16 cellular contexts compared by ENCODE assay signal in genomic region chr17:62876664-62877411, GRCh38.
A peak's percentile ranks its signal among the peaks of the same experiment; 100 is the strongest.
DNase-seq lines count a peak whose midpoint lies in the region; ATAC-seq and TF ChIP-seq lines count a peak whose summit lies in the region.
"Had no signal": no experiment of that assay in that cellular context is flagged by ENCODE, and none has a peak within 500 bp of the region (broad histone marks: within the 10 kb centered on the region; RNA-seq: fewer than 3 reads in every experiment).

No MANE protein-coding gene starts in this region.

- H3K27ac Mint-ChIP-seq in mesothelial cell of epicardium = peak overlapping the region; percentile 57

- intact Hi-C loops in PC-3 (cut with micrococcal nuclease) = loop anchor here (1.0 to 2.0 kb wide), 3 partner anchors 11 to 91 kb away; no protein-coding TSS in a partner anchor

- in situ Hi-C loops in GM23248 (cut with MboI) = no loop called here

- no peaks in the 10 kb centered on the region for H3K27me3 ChIP-seq in GM23248 (replicated peaks; ENCODE audit: insufficient read depth)
- H3K27me3 ChIP-seq in PC-3 (ENCODE audit: low read length) = no peaks in the 10 kb centered on the region

- H4K20me1 ChIP-seq in GM23248 (ENCODE audit: insufficient read depth) (no peaks in the 10 kb centered on the region), PC-3 (ENCODE audit: low read length) (no peaks in the 10 kb centered on the region)

- H3K9ac ChIP-seq in GM23248 (peak overlapping the region; percentile 9; the same call in 1 of the 2 replicates), PC-3 (ENCODE audit: low read length) (peak overlapping the region; percentile 1)

- POLR2A ChIA-PET in PC-3 (lab: Charles Lee; ENCODE audit: unreplicated experiment) = interaction anchor here (0.7 to 1.2 kb wide), 2 partner anchors 91 to 97 kb away, joined by 4 to 5 read pairs; no protein-coding TSS in a partner anchor

- no peaks in the 10 kb centered on the region for H3K27me3 Mint-ChIP-seq in mesothelial cell of epicardium (ENCODE audit: low read depth)

- no peak for TF ChIP-seq CTCF in PC-3 (conservative IDR thresholded peaks at IDR 0.05; ENCODE audit: low read depth, low read length)
- no peak for TF ChIP-seq CTCF in mesothelial cell of epicardium (IDR thresholded peaks at IDR 0.05; ENCODE audit: unreplicated experiment)

- 61 to 79% methylated on average over 2 of the region's 2 CpGs for WGBS in GM23248 (ENCODE audit: low coverage in 1 of 2, low lambda C conversion rate in 2 of 2, missing lambda C conversion rate in 2 of 2), 2 experiments

- H3K27ac ChIP-seq in GM23248 = peak overlapping the region; percentile 16
- H3K27ac ChIP-seq in PC-3 (ENCODE audit: low read length) = peak overlapping the region; percentile 60

- H3K9me3 ChIP-seq in GM23248 (ENCODE audit: low read depth) (no peaks in the 10 kb centered on the region), PC-3 (ENCODE audit: low read length) (no peaks in the 10 kb centered on the region)

- peak overlapping the region; percentile 16; the same call in 1 of the 2 replicates for H2AFZ ChIP-seq in GM23248
- peak overlapping the region; percentile 28; the same call in 1 of the 2 replicates for H2AFZ ChIP-seq in PC-3 (ENCODE audit: low read length)

- no peaks in the 10 kb centered on the region for H3K9me3 Mint-ChIP-seq in mesothelial cell of epicardium

- peak; percentile 50 for DNase-seq in GM23248
- peak; percentile 83 for DNase-seq in PC-3
- DNase-seq in dermis blood vessel endothelial cell = peak; percentile 7
- DNase-seq in mesothelial cell of epicardium (ENCODE audit: low spot score in 2 of 2, unreplicated experiment in 2 of 2) = no peak
- no peak for DNase-seq in RPMI8226
- no peak for DNase-seq in NCI-H2029 treated with DMSO at 0.1 percent for 48 hours (lab: John Stamatoyannopoulos, UW)
- DNase-seq: amniotic stem cell; C1 segment of cervical spinal cord; cortex of kidney; Kasumi-1; NCI-H1694; NCI-H524; posterior cingulate gyrus; stimulated activated CD4-positive, alpha-beta T cell treated with anti-CD3 and anti-CD28 coated beads, Interleukin-12 subunit alpha, Interleukin-12 subunit beta, amount 100 ng/mL, for 4 hours; T-helper 1 cell had no signal

- H3K36me3 ChIP-seq in GM23248 (ENCODE audit: low read depth) (no peaks in the 10 kb centered on the region), PC-3 (ENCODE audit: low read depth, low read length) (no peaks in the 10 kb centered on the region)

- H3K36me3 Mint-ChIP-seq in mesothelial cell of epicardium = no peaks in the 10 kb centered on the region

- peak; percentile 86 for ATAC-seq in PC-3
- ATAC-seq in HG02759 (IDR thresholded peaks at IDR 0.05; ENCODE audit: unreplicated experiment) = no peak

- H3K9me2 ChIP-seq in GM23248 (ENCODE audit: insufficient read depth) (no peaks in the 10 kb centered on the region), PC-3 (replicated peaks; ENCODE audit: low read length) (no peaks in the 10 kb centered on the region)

- BruUV-seq in PC-3 (replicated peaks; lab: Mats Ljungman, UMichigan) = no TSS peak

- H3K79me2 ChIP-seq in GM23248 (ENCODE audit: insufficient read depth) (no peaks in the 10 kb centered on the region), PC-3 (ENCODE audit: low read length) (no peaks in the 10 kb centered on the region)

- H3K4me1 ChIP-seq in GM23248 (ENCODE audit: insufficient read depth) (peaks cover 17% of the 10 kb centered on the region), PC-3 (ENCODE audit: insufficient read depth, low read length) (peaks cover 24% of the 10 kb centered on the region)

- H3K4me2 ChIP-seq in GM23248 (ENCODE audit: unreplicated experiment) = peak overlapping the region; percentile 53
- H3K4me2 ChIP-seq in PC-3 (ENCODE audit: low read length) = peak overlapping the region; percentile 51

- CTCF ChIA-PET in PC-3 (lab: Charles Lee) = interaction anchor here (0.6 kb wide), 5 partner anchors 90 to 766 kb away, joined by 3 to 7 read pairs (median 3); no protein-coding TSS in a partner anchor

- H3F3A ChIP-seq in GM23248 (ENCODE audit: insufficient read depth) = peaks cover 19% of the 10 kb centered on the region; the same call in 1 of the 2 replicates
- H3F3A ChIP-seq in PC-3 (ENCODE audit: low read length, unreplicated experiment) = no peaks in the 10 kb centered on the region

- H3K4me3 Mint-ChIP-seq in mesothelial cell of epicardium = no peak overlapping the region

- H3K4me3 ChIP-seq in GM23248 = peak overlapping the region; percentile 15
- H3K4me3 ChIP-seq in PC-3 (ENCODE audit: low read length) = peak overlapping the region; percentile 0; the same call in 1 of the 2 replicates

- H3K4me1 Mint-ChIP-seq in mesothelial cell of epicardium = peaks cover 15% of the 10 kb centered on the region

Comparison
In these comparisons a context has a peak if more than half of its experiments do, and no peak if none do; other contexts are left out.
1. DNase-seq: peak in GM23248 (single experiment), PC-3 (single experiment) and dermis blood vessel endothelial cell (single experiment); none in mesothelial cell of epicardium (0 of 2), RPMI8226 (single experiment) and NCI-H2029 treated with DMSO at 0.1 percent for 48 hours (single experiment).